1 cellular context compared by ENCODE assay signal in the genomic region with DNA sequence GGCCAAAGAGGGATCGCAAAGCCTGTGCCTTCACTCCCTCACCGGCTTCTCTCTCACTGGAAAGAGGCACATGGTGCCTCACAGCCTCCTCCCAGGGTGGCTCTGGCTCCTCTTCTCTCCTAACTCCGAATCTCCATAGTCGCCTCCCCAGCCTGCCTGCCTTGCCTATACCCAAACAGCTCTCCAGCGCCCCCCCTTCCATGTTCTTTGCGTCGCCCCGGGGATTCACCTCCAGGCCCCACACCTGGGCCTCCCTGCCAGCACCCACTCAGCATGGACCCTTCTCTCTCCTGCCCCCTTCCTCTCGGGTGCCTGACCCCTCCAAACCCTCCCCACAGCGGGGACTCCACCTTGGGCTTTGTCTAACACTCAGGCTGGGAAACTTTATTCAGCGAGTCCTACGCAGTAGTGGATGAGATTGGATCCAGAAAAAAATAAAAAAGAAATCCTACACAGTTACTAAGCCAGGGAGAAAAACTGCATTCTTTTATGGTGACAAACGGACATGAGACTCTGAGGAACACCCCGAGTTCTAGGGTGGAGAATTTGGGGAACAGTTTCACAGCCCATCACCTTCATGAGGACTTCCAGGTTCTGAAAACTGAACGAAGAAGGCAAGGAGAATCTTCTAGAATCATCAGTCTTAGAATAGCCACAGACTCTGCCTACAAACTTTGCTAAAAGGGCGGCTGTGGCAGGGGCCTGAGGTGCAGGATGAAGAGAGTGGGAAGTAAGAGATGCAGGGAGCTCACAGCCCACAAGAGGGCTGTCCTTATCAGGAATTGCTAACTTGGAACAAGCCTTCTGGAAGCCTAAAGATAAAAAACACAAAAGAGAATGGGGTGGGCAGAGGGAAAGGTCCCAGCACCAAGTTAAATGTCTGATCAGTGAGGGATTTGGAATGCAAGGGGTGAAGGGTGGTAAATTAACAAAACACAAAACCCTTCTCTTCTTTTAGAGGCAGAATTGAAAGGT.
TF ChIP-seq lines count a peak whose summit lies in the region.

No MANE protein-coding gene starts in this region.

TF ChIP-seq in neural cell, 6 proteins besides CTCF, POLR2A, EP300 and RAD21 (continued from another document):
- TF ChIP-seq, protein P1, sequence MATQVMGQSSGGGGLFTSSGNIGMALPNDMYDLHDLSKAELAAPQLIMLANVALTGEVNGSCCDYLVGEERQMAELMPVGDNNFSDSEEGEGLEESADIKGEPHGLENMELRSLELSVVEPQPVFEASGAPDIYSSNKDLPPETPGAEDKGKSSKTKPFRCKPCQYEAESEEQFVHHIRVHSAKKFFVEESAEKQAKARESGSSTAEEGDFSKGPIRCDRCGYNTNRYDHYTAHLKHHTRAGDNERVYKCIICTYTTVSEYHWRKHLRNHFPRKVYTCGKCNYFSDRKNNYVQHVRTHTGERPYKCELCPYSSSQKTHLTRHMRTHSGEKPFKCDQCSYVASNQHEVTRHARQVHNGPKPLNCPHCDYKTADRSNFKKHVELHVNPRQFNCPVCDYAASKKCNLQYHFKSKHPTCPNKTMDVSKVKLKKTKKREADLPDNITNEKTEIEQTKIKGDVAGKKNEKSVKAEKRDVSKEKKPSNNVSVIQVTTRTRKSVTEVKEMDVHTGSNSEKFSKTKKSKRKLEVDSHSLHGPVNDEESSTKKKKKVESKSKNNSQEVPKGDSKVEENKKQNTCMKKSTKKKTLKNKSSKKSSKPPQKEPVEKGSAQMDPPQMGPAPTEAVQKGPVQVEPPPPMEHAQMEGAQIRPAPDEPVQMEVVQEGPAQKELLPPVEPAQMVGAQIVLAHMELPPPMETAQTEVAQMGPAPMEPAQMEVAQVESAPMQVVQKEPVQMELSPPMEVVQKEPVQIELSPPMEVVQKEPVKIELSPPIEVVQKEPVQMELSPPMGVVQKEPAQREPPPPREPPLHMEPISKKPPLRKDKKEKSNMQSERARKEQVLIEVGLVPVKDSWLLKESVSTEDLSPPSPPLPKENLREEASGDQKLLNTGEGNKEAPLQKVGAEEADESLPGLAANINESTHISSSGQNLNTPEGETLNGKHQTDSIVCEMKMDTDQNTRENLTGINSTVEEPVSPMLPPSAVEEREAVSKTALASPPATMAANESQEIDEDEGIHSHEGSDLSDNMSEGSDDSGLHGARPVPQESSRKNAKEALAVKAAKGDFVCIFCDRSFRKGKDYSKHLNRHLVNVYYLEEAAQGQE (IDR thresholded peaks at IDR 0.05; ENCODE audit: borderline replicate concordance): no peak
